ENCODE assay signal across 9 cellular contexts in genomic region chr7:141074162-141074989, GRCh38. TPM values are rescaled to one million over a fixed set of nuclear protein-coding genes. Genes with fewer than 3 reads are reported as not detected.
DNase-seq lines count a peak whose midpoint lies in the region; ATAC-seq, FAIRE-seq and TF ChIP-seq lines count a peak whose summit lies in the region.
"Had no signal": no experiment of that assay in that cellular context is flagged by ENCODE, and none has a peak within 500 bp of the region (broad histone marks: within the 10 kb centered on the region; RNA-seq: fewer than 3 reads in every experiment).

No MANE protein-coding gene starts in this region.

- no peak for FAIRE-seq in H54 (lab: Jason Lieb, UNC)

- H3K4me1 Mint-ChIP-seq in H9 (peaks cover 22 to 23% of the 10 kb centered on the region in 2 experiments), natural killer cell (peaks cover 20 to 25% of the 10 kb centered on the region in 2 donors)

- ATAC-seq in esophagus mucosa = peak; percentile 41
- ATAC-seq in natural killer cell = peak in 2 of 3 donors; percentile 40 to 60
- no peak for ATAC-seq in HG02852 (IDR thresholded peaks at IDR 0.05; ENCODE audit: unreplicated experiment)
- no peak for ATAC-seq in GM19395 (IDR thresholded peaks at IDR 0.05; ENCODE audit: unreplicated experiment)

- no peak for TF ChIP-seq POLR2A in H54 (IDR thresholded peaks at IDR 0.05; ENCODE audit: low read depth, low read length)

- peak overlapping the region; percentile 78 for H3K9ac ChIP-seq in H9 (ENCODE audit: extremely low read depth, insufficient read length, low read length)

- H3K9me3 Mint-ChIP-seq in H9 = no peaks in the 10 kb centered on the region; a peak in 2 of 5 replicates
- no peaks in the 10 kb centered on the region for H3K9me3 Mint-ChIP-seq in natural killer cell

- peak overlapping the region; percentile 48 for H3K4me2 ChIP-seq in H9 (ENCODE audit: insufficient read depth, insufficient read length, low read length)

- H2BK15ac ChIP-seq in H9 (ENCODE audit: low read depth, low read length) = no peak overlapping the region; the same call in 1 of the 2 replicates

- H3K4me3 Mint-ChIP-seq in H9 (peak overlapping the region in 1 of 2 experiments; percentile 83), natural killer cell (peak overlapping the region; percentile 80)

- no peak overlapping the region for H4K5ac ChIP-seq in H9 (ENCODE audit: insufficient read length, low read depth, low read length)

- H3K14ac ChIP-seq in H9 (ENCODE audit: insufficient read depth, low read length) = peak overlapping the region; percentile 49

- peak overlapping the region; percentile 64 for H3K18ac ChIP-seq in H9 (ENCODE audit: insufficient read length, low read depth, low read length)

- intact Hi-C loops in natural killer cell (cut with micrococcal nuclease) = no loop called here

- no peak overlapping the region for H3K23ac ChIP-seq in H9 (ENCODE audit: insufficient read length, low read depth, low read length)

- H3K27me3 Mint-ChIP-seq in H9 (ENCODE audit: low read depth) = peaks cover 50% of the 10 kb centered on the region
- H3K27me3 Mint-ChIP-seq in natural killer cell (ENCODE audit: low read depth in 2 of 2) = peaks cover 37% of the 10 kb centered on the region in 2 donors

- H4K91ac ChIP-seq in H9 (ENCODE audit: insufficient read length, low read depth, low read length) = no peak overlapping the region

- no peaks in the 10 kb centered on the region; the same call in 1 of the 2 replicates for H3K79me2 ChIP-seq in H9 (ENCODE audit: insufficient read depth, low read length)

- no peaks in the 10 kb centered on the region for H4K20me1 ChIP-seq in H9 (ENCODE audit: control insufficient read depth, insufficient read depth, insufficient read length)

- H3K23me2 ChIP-seq in H9 (ENCODE audit: insufficient read length, low read depth, low read length, poor library complexity, severe bottlenecking) = peaks cover 29% of the 10 kb centered on the region

- H3K4ac ChIP-seq in H9 (ENCODE audit: low read depth, low read length) = no peak overlapping the region

- H3K9me3 ChIP-seq in H9 (ENCODE audit: control insufficient read depth, low read depth, low read length) = no peaks in the 10 kb centered on the region

- H2BK5ac ChIP-seq in H9 (ENCODE audit: insufficient read length, low read length) = no peak overlapping the region

- H2BK120ac ChIP-seq in H9 (ENCODE audit: low read depth, low read length, poor library complexity, severe bottlenecking) = no peak overlapping the region

- H3K36me3 Mint-ChIP-seq in H9 (ENCODE audit: insufficient read depth in 1 of 3, low read depth in 3 of 3) (peaks cover 0 to 2% (median 0%) of the 10 kb centered on the region in 3 experiments; a peak in 2 of 7 replicates), natural killer cell (no peaks in the 10 kb centered on the region)

- DNase-seq in C1 segment of cervical spinal cord (lab: John Stamatoyannopoulos, UW) (peak in 12 of 14 donors; percentile 5 to 64 (median 46)), H9 (peak; percentile 63), natural killer cell (no peak), H54 (ENCODE audit: insufficient read length, low spot score) (no peak)

- no peaks in the 10 kb centered on the region; the same call in 1 of the 2 replicates for H3K4me1 ChIP-seq in H9 (ENCODE audit: insufficient read depth, low read length)

- H3K27ac Mint-ChIP-seq in H9 = peak overlapping the region in 1 of 3 experiments; percentile 68; a peak in 1 of 7 replicates
- no peak overlapping the region for H3K27ac Mint-ChIP-seq in natural killer cell

- no peak overlapping the region for H3T11ph ChIP-seq in H9 (ENCODE audit: low read length)

- TF ChIP-seq CTCF in H9 (conservative IDR thresholded peaks at IDR 0.05) (no peak), VCaP (conservative IDR thresholded peaks at IDR 0.05) (peak; percentile 11; the same call in 1 of the 2 replicates), natural killer cell (IDR thresholded peaks at IDR 0.05) (no peak)

- H3K27me3 ChIP-seq in H9 (ENCODE audit: insufficient read depth, low read length) = no peaks in the 10 kb centered on the region; the same call in 1 of the 2 replicates

- H2BK20ac ChIP-seq in H9 (ENCODE audit: low read depth, low read length, poor library complexity, severe bottlenecking) = no peak overlapping the region

- WGBS in H9 (ENCODE audit: extremely low coverage, insufficient read length, low lambda C conversion rate) = no CpG with 5 or more reads among the region's 75 CpGs

- peaks cover 4% of the 10 kb centered on the region for H3K79me1 ChIP-seq in H9 (ENCODE audit: insufficient read depth, low read depth, low read length, poor library complexity, severe bottlenecking)

- H2AK5ac ChIP-seq in H9 (ENCODE audit: insufficient read length, low read length) = no peak overlapping the region

- H3K56ac ChIP-seq in H9 (ENCODE audit: insufficient read length, low read depth, low read length) = no peak overlapping the region

- no peak overlapping the region for H4K8ac ChIP-seq in H9 (replicated peaks; ENCODE audit: insufficient read length, low read depth, low read length)

- H2AFZ ChIP-seq in H9 (ENCODE audit: low read length) = peak overlapping the region; percentile 9

- H3K27ac ChIP-seq in H9 (ENCODE audit: insufficient read length, low read depth, low read length) (no peak overlapping the region), VCaP (peak overlapping the region; percentile 92)

- H2BK12ac ChIP-seq in H9 (ENCODE audit: insufficient read length, low read depth, low read length) = no peak overlapping the region

RNA-seq across cellular contexts. Expression of gene TMEM178B, which starts 0.5 kb away (rescaled TPM):
- 9.3 and 11.3 TPM in 2 replicates for total RNA-seq in H9 (2021)
- total RNA-seq in esophagus mucosa = 4.0 TPM
- not detected for total RNA-seq in natural killer cell
- total RNA-seq: pulmonary artery endothelial cell had no signal

RNA-seq across cellular contexts. Expression of gene MRPS33, which starts 59.6 kb away (rescaled TPM):
- total RNA-seq in H9 (2021) (58.3 and 64.2 TPM in 2 replicates), esophagus mucosa (54.1 TPM), natural killer cell (10 to 100 TPM; 12.8 to 14.1 (median 13.7) TPM)

Comparison
In these comparisons a context has a peak if more than half of its experiments do, and no peak if none do; other contexts are left out.
1. DNase-seq: peak in C1 segment of cervical spinal cord (12 of 14) and H9 (single experiment); none in natural killer cell (single experiment) and H54 (single experiment).
2. ATAC-seq: peak in esophagus mucosa (single experiment) and natural killer cell (2 of 3); none in HG02852 (single experiment) and GM19395 (single experiment).